8 cellular contexts compared by ENCODE assay signal in the genomic region with DNA sequence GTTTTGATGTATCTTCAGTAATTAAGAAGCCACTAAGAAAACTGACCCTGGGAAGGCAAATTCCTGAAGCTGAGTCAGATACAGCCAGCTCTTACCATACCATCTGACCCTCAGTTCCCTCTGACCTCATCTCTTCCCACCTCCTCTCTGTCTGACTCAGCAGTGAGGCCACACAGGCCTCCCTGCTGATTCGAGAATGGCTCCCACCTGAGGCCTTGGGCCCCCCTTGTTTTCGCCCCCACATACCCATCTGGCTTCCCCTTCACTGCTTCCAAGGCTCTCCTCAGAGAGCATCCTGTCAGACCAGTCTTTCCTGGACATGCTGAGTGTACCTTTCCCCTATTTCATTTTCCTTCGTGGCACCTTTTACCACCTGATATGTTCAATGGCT.
DNase-seq lines count a peak whose midpoint lies in the region; FAIRE-seq and TF ChIP-seq lines count a peak whose summit lies in the region.

No MANE protein-coding gene starts in this region.

- TF ChIP-seq POLR2A in H54 (IDR thresholded peaks at IDR 0.05; ENCODE audit: low read depth, low read length) = no peak

- peak; percentile 20 for DNase-seq in GM18507 (ENCODE audit: extremely low spot score, insufficient read length, low read depth)
- DNase-seq in H54 (ENCODE audit: insufficient read length, low spot score) = peak; percentile 70
- DNase-seq in dedifferentiated amniotic fluid mesenchymal stem cell (ENCODE audit: extremely low spot score) = peak; percentile 82
- DNase-seq in myocyte (ENCODE audit: low read depth) = peak; percentile 89
- DNase-seq in T-helper 1 cell = no peak
- DNase-seq in activated effector memory CD4-positive, alpha-beta T cell treated with Interleukin-2 at 50 U/mL for 16 hours = no peak
- no peak for DNase-seq in ecto neural progenitor cell (ENCODE audit: low spot score)

- H3K4me2 ChIP-seq in Loucy (ENCODE audit: low read depth, low read length, poor library complexity, severe bottlenecking) = no peak overlapping the region

- peak overlapping the region; percentile 31; the same call in 1 of the 2 replicates for H2AFZ ChIP-seq in Loucy (ENCODE audit: low read length)

- FAIRE-seq in GM18507 (lab: Jason Lieb, UNC) (peak; percentile 84), H54 (lab: Jason Lieb, UNC) (peak; percentile 100)

- H3K4me3 ChIP-seq in Loucy (ENCODE audit: low read length, poor library complexity, severe bottlenecking) = no peak overlapping the region

- H3K4me1 ChIP-seq in Loucy (ENCODE audit: insufficient read depth, low read length, poor library complexity, severe bottlenecking) = no peaks in the 10 kb centered on the region

- no peak for TF ChIP-seq CTCF in Loucy (conservative IDR thresholded peaks at IDR 0.05; ENCODE audit: low read length)

- no peaks in the 10 kb centered on the region for H3K27me3 ChIP-seq in Loucy (ENCODE audit: insufficient read depth, low read length, poor library complexity, severe bottlenecking)

- H3K36me3 ChIP-seq in Loucy (ENCODE audit: insufficient read depth, low read length) = no peaks in the 10 kb centered on the region

- no peaks in the 10 kb centered on the region for H3K79me2 ChIP-seq in Loucy (ENCODE audit: insufficient read depth, low read length)

- H3K9me2 ChIP-seq in Loucy (replicated peaks; ENCODE audit: low read depth, low read length) = no peaks in the 10 kb centered on the region

- no peaks in the 10 kb centered on the region; the same call in 1 of the 2 replicates for H3K9me3 ChIP-seq in Loucy (ENCODE audit: insufficient read depth, low read depth, low read length)

- no peaks in the 10 kb centered on the region for H3F3A ChIP-seq in Loucy (ENCODE audit: low read depth)

- H3K9ac ChIP-seq in Loucy (ENCODE audit: low read depth, low read length, poor library complexity, severe bottlenecking) = no peak overlapping the region

- no peaks in the 10 kb centered on the region for H4K20me1 ChIP-seq in Loucy (ENCODE audit: insufficient read depth, low read length, poor library complexity, severe bottlenecking)

Comparison
In these comparisons a context has a peak if more than half of its experiments do, and no peak if none do; other contexts are left out.
1. DNase-seq: peak in GM18507 (single experiment), H54 (single experiment), dedifferentiated amniotic fluid mesenchymal stem cell (single experiment) and myocyte (single experiment); none in T-helper 1 cell (0 of 5), activated effector memory CD4-positive, alpha-beta T cell treated with Interleukin-2 at 50 U/mL for 16 hours (single experiment) and ecto neural progenitor cell (single experiment).